15 cellular contexts compared by ENCODE assay signal in genomic region chr2:56288863-56289580, GRCh38.
DNase-seq lines count a peak whose midpoint lies in the region; ATAC-seq and TF ChIP-seq lines count a peak whose summit lies in the region.
"Had no signal": no experiment of that assay in that cellular context is flagged by ENCODE, and none has a peak within 500 bp of the region (broad histone marks: within the 10 kb centered on the region; RNA-seq: fewer than 3 reads in every experiment).

No MANE protein-coding gene starts in this region.

- in situ Hi-C loops in astrocyte of the cerebellum (cut with HindIII; ENCODE audit: low sequenced_read_pairs) = no loop called here

- no peaks in the 10 kb centered on the region for H3K4me1 ChIP-seq in CD8-positive, alpha-beta memory T cell (ENCODE audit: insufficient read depth, low read length)
- H3K4me1 ChIP-seq: breast epithelium had no signal

- no peaks in the 10 kb centered on the region for H4K20me1 ChIP-seq in neural cell (ENCODE audit: insufficient read depth)

- H3K9ac ChIP-seq in neural cell (ENCODE audit: low read length) = no peak overlapping the region

- no peaks in the 10 kb centered on the region for H3K36me3 Mint-ChIP-seq in CD8-positive, alpha-beta memory T cell
- H3K36me3 Mint-ChIP-seq in Calu3 (ENCODE audit: insufficient read depth, unreplicated experiment) = no peaks in the 10 kb centered on the region

- no peaks in the 10 kb centered on the region for H3K9me3 ChIP-seq in neural cell (ENCODE audit: low read length)
- H3K9me3 ChIP-seq in CD8-positive, alpha-beta memory T cell (ENCODE audit: low read length) = no peaks in the 10 kb centered on the region
- H3K9me3 ChIP-seq: breast epithelium had no signal

- H3K36me3 ChIP-seq in neural cell (ENCODE audit: insufficient read depth, low read length) = no peaks in the 10 kb centered on the region
- no peaks in the 10 kb centered on the region for H3K36me3 ChIP-seq in CD8-positive, alpha-beta memory T cell (ENCODE audit: insufficient read depth, low read length)
- H3K36me3 ChIP-seq: breast epithelium had no signal

- no peak for ATAC-seq in GM21515 (IDR thresholded peaks at IDR 0.05; ENCODE audit: unreplicated experiment)

- no peaks in the 10 kb centered on the region for H3K27me3 ChIP-seq in neural cell (ENCODE audit: insufficient read depth, low read depth, low read length)
- H3K27me3 ChIP-seq in CD8-positive, alpha-beta memory T cell (ENCODE audit: insufficient read depth, low read length, poor library complexity, severe bottlenecking) = no peaks in the 10 kb centered on the region
- H3K27me3 ChIP-seq: breast epithelium had no signal

- CTCF ChIA-PET in CD8-positive, alpha-beta memory T cell (lab: Charles Lee) = no interaction called here
- CTCF ChIA-PET in Calu3 (lab: Charles Lee) = interaction anchor here (0.9 to 1.4 kb wide), 2 partner anchors 105 to 106 kb away, joined by 3 read pairs; partner anchors contain the start of gene CCDC85A

- no peak overlapping the region for H3K4me2 ChIP-seq in neural cell (ENCODE audit: low read length)

- H3K79me2 ChIP-seq in neural cell (replicated peaks; ENCODE audit: insufficient read depth, low read length) = no peaks in the 10 kb centered on the region

- no peak overlapping the region for H3K27ac Mint-ChIP-seq in CD8-positive, alpha-beta memory T cell
- no peak overlapping the region for H3K27ac Mint-ChIP-seq in Calu3 (ENCODE audit: unreplicated experiment)

- TF ChIP-seq CTCF in astrocyte of the cerebellum (IDR thresholded peaks at IDR 0.05; ENCODE audit: low read depth, low read length, missing control alignments) = peak; percentile 24
- TF ChIP-seq CTCF in neural cell (IDR thresholded peaks at IDR 0.05; ENCODE audit: poor library complexity, severe bottlenecking) = peak; percentile 41
- TF ChIP-seq CTCF in Calu3 (IDR thresholded peaks at IDR 0.05; ENCODE audit: unreplicated experiment) = no peak

- peak overlapping the region; percentile 59 for H3K27ac ChIP-seq in neural cell (ENCODE audit: low read length)
- no peak overlapping the region for H3K27ac ChIP-seq in CD8-positive, alpha-beta memory T cell (ENCODE audit: low read depth, low read length)
- H3K27ac ChIP-seq: breast epithelium had no signal

- TF ChIP-seq EP300 in neural cell (conservative IDR thresholded peaks at IDR 0.05; ENCODE audit: poor library complexity, severe bottlenecking) = no peak

- no peaks in the 10 kb centered on the region for H3F3A ChIP-seq in neural cell (ENCODE audit: insufficient read depth, low read length, poor library complexity, severe bottlenecking)

- peak; percentile 20 for DNase-seq in DMS53 (lab: John Stamatoyannopoulos, UW)
- no peak for DNase-seq in DMS53 treated with DMSO at 0.1 percent for 48 hours (lab: John Stamatoyannopoulos, UW; ENCODE audit: unreplicated experiment)
- peak; percentile 53 for DNase-seq in M059J (ENCODE audit: low read depth)
- DNase-seq in astrocyte of the cerebellum (ENCODE audit: low read depth) = no peak
- no peak for DNase-seq in CD8-positive, alpha-beta memory T cell
- DNase-seq in Calu3 = no peak
- DNase-seq: activated naive CD4-positive, alpha-beta T cell; H7; head of caudate nucleus; MM.1S; SIG-M5 had no signal

- H3K4me3 ChIP-seq in astrocyte of the cerebellum (ENCODE audit: low read depth, low read length) = no peak overlapping the region
- H3K4me3 ChIP-seq in neural cell (ENCODE audit: low read length) = no peak overlapping the region
- no peak overlapping the region for H3K4me3 ChIP-seq in CD8-positive, alpha-beta memory T cell (ENCODE audit: low read length)
- H3K4me3 ChIP-seq: breast epithelium, lung had no signal

- H3K9me3 Mint-ChIP-seq in CD8-positive, alpha-beta memory T cell = peaks cover 7 to 21% (median 8%) of the 10 kb centered on the region in 5 donors
- H3K9me3 Mint-ChIP-seq in Calu3 (ENCODE audit: low read depth, unreplicated experiment) = peaks cover 5% of the 10 kb centered on the region

- POLR2A ChIA-PET in CD8-positive, alpha-beta memory T cell (lab: Charles Lee) = no interaction called here

- intact Hi-C loops in Calu3 (cut with micrococcal nuclease; ENCODE audit: unreplicated experiment) = loop anchor here (5.0 to 10.0 kb wide), 2 partner anchors 233 to 456 kb away; no protein-coding TSS in a partner anchor

- peak; percentile 45 for TF ChIP-seq RAD21 in neural cell (conservative IDR thresholded peaks at IDR 0.05)

- no peaks in the 10 kb centered on the region for H3K4me1 Mint-ChIP-seq in CD8-positive, alpha-beta memory T cell
- peaks cover 23% of the 10 kb centered on the region for H3K4me1 Mint-ChIP-seq in Calu3 (ENCODE audit: low read depth, unreplicated experiment)

- no peaks in the 10 kb centered on the region for H3K9me2 ChIP-seq in neural cell (ENCODE audit: insufficient read depth, low read length)

- no TSS peak for BruUV-seq in Calu3 (replicated peaks; lab: Mats Ljungman, UMichigan)

- no peak overlapping the region for H3K4me3 Mint-ChIP-seq in CD8-positive, alpha-beta memory T cell
- no peak overlapping the region for H3K4me3 Mint-ChIP-seq in Calu3 (ENCODE audit: low read depth, unreplicated experiment)

- no peaks in the 10 kb centered on the region for H3K27me3 Mint-ChIP-seq in CD8-positive, alpha-beta memory T cell
- H3K27me3 Mint-ChIP-seq in Calu3 (ENCODE audit: unreplicated experiment) = no peaks in the 10 kb centered on the region

- H2AFZ ChIP-seq in neural cell (ENCODE audit: low read depth, low read length) = no peak overlapping the region

TF ChIP-seq in neural cell, 6 proteins besides CTCF, POLR2A, EP300 and RAD21:
- TF ChIP-seq SMC3 (conservative IDR thresholded peaks at IDR 0.05; ENCODE audit: poor library complexity) (no peak), TAF1 (IDR thresholded peaks at IDR 0.05; ENCODE audit: low read depth) (no peak), REST (IDR thresholded peaks at IDR 0.05; ENCODE audit: borderline replicate concordance) (no peak), MXI1 (conservative IDR thresholded peaks at IDR 0.05; ENCODE audit: poor library complexity, severe bottlenecking) (no peak), POLR2AphosphoS5 (IDR thresholded peaks at IDR 0.05) (no peak), EZH2 (IDR thresholded peaks at IDR 0.05; ENCODE audit: borderline replicate concordance, insufficient read depth, low read length, poor library complexity, severe bottlenecking) (no peak)

Comparison
In these comparisons a context has a peak if more than half of its experiments do, and no peak if none do; other contexts are left out.
1. DNase-seq: peak in DMS53 (single experiment) and M059J (single experiment); none in DMS53 treated with DMSO at 0.1 percent for 48 hours (single experiment), astrocyte of the cerebellum (single experiment), CD8-positive, alpha-beta memory T cell (0 of 5) and Calu3 (single experiment).